In the genomic region with DNA sequence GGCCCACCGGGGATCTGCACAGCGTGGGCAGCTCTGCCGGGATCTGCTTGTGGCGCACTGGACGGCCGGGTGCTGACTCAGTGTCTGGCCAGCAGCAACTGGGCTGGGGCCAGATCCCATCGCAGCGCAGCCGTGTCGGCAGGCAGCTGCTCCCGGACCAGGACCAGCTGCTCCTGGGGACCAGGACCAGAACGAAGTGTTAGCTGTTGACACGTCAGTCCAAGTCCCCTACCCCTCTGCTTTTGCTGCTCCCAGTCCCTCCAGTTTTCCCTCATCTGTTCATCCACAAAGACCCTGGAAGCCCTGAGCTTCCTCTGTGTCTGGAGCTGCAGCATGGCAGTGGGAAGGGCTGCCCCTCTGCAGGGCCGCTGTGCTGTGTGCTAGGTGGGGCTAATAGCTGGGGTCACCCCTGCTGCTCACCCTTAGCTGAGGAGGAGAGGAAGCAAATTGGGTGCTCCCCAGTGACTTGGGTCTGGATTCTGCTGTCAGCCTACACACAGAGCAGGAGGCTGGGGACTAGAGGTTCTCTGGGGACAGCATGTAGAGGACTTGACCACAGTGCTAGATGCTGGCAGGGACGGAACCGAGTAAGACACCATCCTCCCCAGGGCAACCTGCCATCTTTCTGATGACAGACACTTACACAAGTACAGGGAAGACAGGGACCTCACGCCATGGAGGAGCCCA, we compare ENCODE assay signal across 16 cellular contexts. TPM values are rescaled to one million over a fixed set of nuclear protein-coding genes. Genes with fewer than 3 reads are reported as not detected.
A peak's percentile ranks its signal among the peaks of the same experiment; 100 is the strongest.
DNase-seq lines count a peak whose midpoint lies in the region; TF ChIP-seq lines count a peak whose summit lies in the region.
"Had no signal": no experiment of that assay in that cellular context is flagged by ENCODE, and none has a peak within 500 bp of the region (broad histone marks: within the 10 kb centered on the region; RNA-seq: fewer than 3 reads in every experiment).

No MANE protein-coding gene starts in this region.

- TF ChIP-seq CTCF in suprapubic skin (IDR thresholded peaks at IDR 0.05): no peak
- TF ChIP-seq CTCF in nephron progenitor cell (IDR thresholded peaks at IDR 0.05): no peak

- no peak for TF ChIP-seq EP300 in suprapubic skin (IDR thresholded peaks at IDR 0.05)

- H3K36me3 Mint-ChIP-seq in nephron progenitor cell (ENCODE audit: low read depth): no peaks in the 10 kb centered on the region
- H3K36me3 Mint-ChIP-seq: immature natural killer cell had no signal

- peak; percentile 11 for DNase-seq in activated T-cell treated with anti-CD3 and anti-CD28 coated beads, Interleukin-2, amount 50 U/mL, for 1 hour
- DNase-seq in activated T-cell treated with anti-CD3 and anti-CD28 coated beads for 4 hours (no peak), dedifferentiated amniotic fluid mesenchymal stem cell (ENCODE audit: extremely low spot score) (peak; percentile 17), suprapubic skin (ENCODE audit: low spot score in 2 of 2) (peak; percentile 61 to 79), UCSD-AML1 (lab: John Stamatoyannopoulos, UW; ENCODE audit: unreplicated experiment) (no peak), nephron progenitor cell (no peak), NCI-H2081 (lab: John Stamatoyannopoulos, UW) (no peak)
- DNase-seq: activated naive CD8-positive, alpha-beta T cell treated with anti-CD3 and anti-CD28 coated beads, Interleukin-2, amount 50 U/mL, for 24 hours; GF-D8; immature natural killer cell; NCI-H1930; stimulated activated CD4-positive, alpha-beta T cell treated with anti-CD3 and anti-CD28 coated beads, Interleukin-4, amount 100 ng/mL, for 4 hours; T-helper 17 cell had no signal

- no peaks in the 10 kb centered on the region for H3K4me1 Mint-ChIP-seq in nephron progenitor cell

- no peak overlapping the region for H3K27ac Mint-ChIP-seq in nephron progenitor cell
- H3K27ac Mint-ChIP-seq: activated naive CD8-positive, alpha-beta T cell treated with anti-CD3 and anti-CD28 coated beads, Interleukin-2, amount 50 U/mL, for 24 hours; immature natural killer cell; T-helper 17 cell had no signal

- WGBS in suprapubic skin: 59% methylated on average over 8 of the region's 17 CpGs

- no peaks in the 10 kb centered on the region for H3K9me3 ChIP-seq in suprapubic skin
- H3K9me3 ChIP-seq: neutrophil had no signal

- H3K27ac ChIP-seq in layer of hippocampus (ENCODE audit: low read depth, low read length) (peak overlapping the region; percentile 30), suprapubic skin (no peak overlapping the region)
- H3K27ac ChIP-seq: neutrophil had no signal

- TF ChIP-seq POLR2A in suprapubic skin (IDR thresholded peaks at IDR 0.05): no peak

- no peaks in the 10 kb centered on the region for H3K27me3 ChIP-seq in layer of hippocampus (ENCODE audit: control insufficient read depth, insufficient read depth, low read length)
- peaks cover 22% of the 10 kb centered on the region for H3K27me3 ChIP-seq in suprapubic skin

- H3K4me1 ChIP-seq in suprapubic skin: peaks cover 4% of the 10 kb centered on the region

- H3K4me3 Mint-ChIP-seq in nephron progenitor cell: no peak overlapping the region
- H3K4me3 Mint-ChIP-seq: activated naive CD8-positive, alpha-beta T cell treated with anti-CD3 and anti-CD28 coated beads, Interleukin-2, amount 50 U/mL, for 24 hours; immature natural killer cell; T-helper 17 cell had no signal

- no peaks in the 10 kb centered on the region for H3K9me3 Mint-ChIP-seq in nephron progenitor cell
- H3K9me3 Mint-ChIP-seq: activated naive CD8-positive, alpha-beta T cell treated with anti-CD3 and anti-CD28 coated beads, Interleukin-2, amount 50 U/mL, for 24 hours; immature natural killer cell had no signal

- no peaks in the 10 kb centered on the region for H3K36me3 ChIP-seq in suprapubic skin
- H3K36me3 ChIP-seq: neutrophil had no signal

- no peak overlapping the region for H3K4me3 ChIP-seq in suprapubic skin

- peaks cover 42% of the 10 kb centered on the region for H3K27me3 Mint-ChIP-seq in nephron progenitor cell (ENCODE audit: low read depth, poor library complexity)
- H3K27me3 Mint-ChIP-seq: activated naive CD8-positive, alpha-beta T cell treated with anti-CD3 and anti-CD28 coated beads, Interleukin-2, amount 50 U/mL, for 24 hours had no signal

RNA-seq across cellular contexts. Expression of a gene that starts 16.9 kb away (rescaled TPM):
- total RNA-seq in suprapubic skin: 10 to 100 TPM in 1 of 4 donors, 1 to 10 TPM in 3; 2.9 to 15.9 (median 3.2) TPM

RNA-seq across cellular contexts. Expression of a gene that starts 31.7 kb away (rescaled TPM):
- total RNA-seq in suprapubic skin: under 1 TPM in 1 of 4 donors, not detected in 3; 0.80 TPM
- total RNA-seq: activated CD8-positive, alpha-beta memory T cell treated with anti-CD3 and anti-CD28 coated beads for 36 hours; T-helper 17 cell had no signal

RNA-seq across cellular contexts. Expression of a gene that starts 59.0 kb away (rescaled TPM):
- total RNA-seq in suprapubic skin: 10 to 100 TPM; 28.7 to 97.5 (median 69.2) TPM
- total RNA-seq: activated CD8-positive, alpha-beta memory T cell treated with anti-CD3 and anti-CD28 coated beads for 36 hours; T-helper 17 cell had no signal

Comparison
In these comparisons a context has a peak if more than half of its experiments do, and no peak if none do; other contexts are left out.
1. DNase-seq: peak in activated T-cell treated with anti-CD3 and anti-CD28 coated beads, Interleukin-2, amount 50 U/mL, for 1 hour (single experiment), dedifferentiated amniotic fluid mesenchymal stem cell (single experiment) and suprapubic skin (2 of 2); none in activated T-cell treated with anti-CD3 and anti-CD28 coated beads for 4 hours (single experiment), UCSD-AML1 (single experiment), nephron progenitor cell (single experiment) and NCI-H2081 (0 of 2).